In the genomic region with DNA sequence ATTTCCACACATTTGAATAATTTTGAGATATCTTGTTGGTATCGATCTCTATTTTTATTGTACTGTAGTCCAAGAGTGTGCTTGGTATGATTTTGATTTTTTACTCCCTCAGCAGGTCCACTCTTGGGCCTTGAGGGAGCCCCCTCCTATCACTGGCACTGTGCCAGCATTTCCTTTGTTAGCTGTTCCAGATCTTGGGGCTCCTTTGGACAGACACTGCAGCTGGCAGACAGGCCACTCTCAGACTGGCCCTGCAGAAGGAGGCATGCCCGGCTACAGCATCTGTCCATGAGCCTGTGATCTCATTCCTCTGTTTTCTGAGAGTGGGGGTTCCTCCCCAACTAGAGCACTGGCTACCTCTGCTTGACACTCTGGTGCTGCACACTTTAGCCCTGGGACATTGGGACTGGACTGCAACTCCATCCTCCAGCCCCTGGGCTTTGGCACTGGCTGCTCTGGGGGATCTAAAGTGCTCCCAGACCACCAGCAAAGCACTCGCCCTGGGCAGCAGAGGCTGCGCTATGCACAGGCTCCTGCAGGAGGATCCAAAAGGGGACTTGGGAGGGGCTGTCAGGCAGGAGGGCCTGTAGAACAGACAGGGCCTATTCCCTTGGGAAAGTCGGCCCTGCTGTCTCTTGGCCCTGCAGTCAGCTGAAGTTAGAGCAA, we compare ENCODE assay signal across 30 cellular contexts.
DNase-seq lines count a peak whose midpoint lies in the region; ATAC-seq and TF ChIP-seq lines count a peak whose summit lies in the region.
"Had no signal": no experiment of that assay in that cellular context is flagged by ENCODE, and none has a peak within 500 bp of the region (broad histone marks: within the 10 kb centered on the region; RNA-seq: fewer than 3 reads in every experiment).

No MANE protein-coding gene starts in this region.

- no peak for ATAC-seq in left ventricle myocardium superior
- ATAC-seq in Right ventricle myocardium superior (ENCODE audit: poor library complexity): no peak
- no peak for ATAC-seq in activated CD4-positive, CD25-positive, alpha-beta regulatory T cell treated with anti-CD3 and anti-CD28 coated beads, Interleukin-2, amount 50 U/mL, for 24 hours
- ATAC-seq in HG02981 (IDR thresholded peaks at IDR 0.05; ENCODE audit: unreplicated experiment): no peak
- no peak for ATAC-seq in GM18909 (IDR thresholded peaks at IDR 0.05; ENCODE audit: poor library complexity, unreplicated experiment)
- ATAC-seq: activated CD4-positive, alpha-beta T cell treated with anti-CD3 and anti-CD28 coated beads for 36 hours; heart right ventricle; left colon had no signal

- POLR2A ChIA-PET in RWPE1 (lab: Yijun Ruan, JAX; ENCODE audit: low non-redundant PET): no interaction called here

- H3K27ac Mint-ChIP-seq in nephron progenitor cell: peak overlapping the region; percentile 16
- H3K27ac Mint-ChIP-seq: activated CD4-positive, alpha-beta T cell treated with anti-CD3 and anti-CD28 coated beads for 36 hours; activated naive CD8-positive, alpha-beta T cell treated with anti-CD3 and anti-CD28 coated beads for 36 hours; CD8-positive, alpha-beta memory T cell; memory B cell had no signal

- no peak overlapping the region for H3K4me3 Mint-ChIP-seq in nephron progenitor cell
- H3K4me3 Mint-ChIP-seq: activated CD4-positive, alpha-beta T cell treated with anti-CD3 and anti-CD28 coated beads for 36 hours; activated naive CD8-positive, alpha-beta T cell treated with anti-CD3 and anti-CD28 coated beads for 36 hours; CD8-positive, alpha-beta memory T cell; memory B cell had no signal

- DNase-seq in left ventricle myocardium superior: peak; percentile 19
- DNase-seq in Right ventricle myocardium superior: no peak
- DNase-seq in ecto neural progenitor cell (ENCODE audit: low spot score): peak; percentile 66
- peak; percentile 19 for DNase-seq in nephron progenitor cell
- no peak for DNase-seq in RWPE1 (ENCODE audit: low spot score)
- DNase-seq: activated CD4-positive, alpha-beta T cell treated with anti-CD3 and anti-CD28 coated beads for 36 hours; activated effector memory CD4-positive, alpha-beta T cell treated with anti-CD3 and anti-CD28 coated beads, Interleukin-2, amount 50 U/mL, for 16 hours; activated naive CD8-positive, alpha-beta T cell treated with anti-CD3 and anti-CD28 coated beads for 36 hours; activated T-cell treated with anti-CD3 and anti-CD28 coated beads, Interleukin-2, amount 50 U/mL, for 1 hour; CD8-positive, alpha-beta memory T cell; colonic mucosa; effector memory CD4-positive, alpha-beta T cell; erythroblast; GDM1; HCEC 1CT; heart right ventricle; KBM-7; left colon; NCI-H2107; NCI-H510A; occipital lobe; Peyer's patch; T-helper 2 cell had no signal

- peaks cover 15% of the 10 kb centered on the region for H3K4me1 Mint-ChIP-seq in nephron progenitor cell
- H3K4me1 Mint-ChIP-seq: activated CD4-positive, alpha-beta T cell treated with anti-CD3 and anti-CD28 coated beads for 36 hours; activated naive CD8-positive, alpha-beta T cell treated with anti-CD3 and anti-CD28 coated beads for 36 hours; CD8-positive, alpha-beta memory T cell; memory B cell had no signal

- intact Hi-C loops in left ventricle myocardium superior (cut with micrococcal nuclease): no loop called here
- intact Hi-C loops in Right ventricle myocardium superior (cut with DNase I): no loop called here

- no peaks in the 10 kb centered on the region for H3K36me3 Mint-ChIP-seq in nephron progenitor cell (ENCODE audit: low read depth)
- H3K36me3 Mint-ChIP-seq: activated naive CD8-positive, alpha-beta T cell treated with anti-CD3 and anti-CD28 coated beads for 36 hours; memory B cell had no signal

- no peaks in the 10 kb centered on the region for H3K27me3 Mint-ChIP-seq in nephron progenitor cell (ENCODE audit: low read depth, poor library complexity)
- H3K27me3 Mint-ChIP-seq: activated CD4-positive, alpha-beta T cell treated with anti-CD3 and anti-CD28 coated beads for 36 hours; activated naive CD8-positive, alpha-beta T cell treated with anti-CD3 and anti-CD28 coated beads for 36 hours had no signal

- TF ChIP-seq CTCF in nephron progenitor cell (IDR thresholded peaks at IDR 0.05) (no peak), RWPE1 (conservative IDR thresholded peaks at IDR 0.05; ENCODE audit: low read depth) (no peak)

- CTCF ChIA-PET in RWPE1 (lab: Yijun Ruan, JAX): no interaction called here

- H3K27ac ChIP-seq in RWPE1: no peak overlapping the region
- H3K27ac ChIP-seq: ascending aorta, cardiac muscle cell, colonic mucosa, heart right ventricle, Peyer's patch, tibial nerve had no signal

- H3K9me3 Mint-ChIP-seq in nephron progenitor cell: peaks cover 27% of the 10 kb centered on the region
- H3K9me3 Mint-ChIP-seq: activated naive CD8-positive, alpha-beta T cell treated with anti-CD3 and anti-CD28 coated beads for 36 hours; CD8-positive, alpha-beta memory T cell had no signal

Comparison
In these comparisons a context has a peak if more than half of its experiments do, and no peak if none do; other contexts are left out.
1. DNase-seq: peak in left ventricle myocardium superior (single experiment), ecto neural progenitor cell (single experiment) and nephron progenitor cell (single experiment); none in Right ventricle myocardium superior (single experiment) and RWPE1 (single experiment).